Comparison of ENCODE assay signal across 8 cellular contexts in genomic region chr6:28266962-28267694, GRCh38. TPM values are rescaled to one million over a fixed set of nuclear protein-coding genes. Genes with fewer than 3 reads are reported as not detected.
DNase-seq lines count a peak whose midpoint lies in the region; ATAC-seq and TF ChIP-seq lines count a peak whose summit lies in the region.

Gene ZSCAN26, plus strand, starts transcription at chr6:28267143. Its CDS starts 4,777 bp downstream, at chr6:28271920.

- H3K9me3 ChIP-seq in heart right ventricle, result no peaks in the 10 kb centered on the region

- in situ Hi-C loops in GM13976 (cut with MboI; ENCODE audit: low sequenced_read_pairs, unreplicated experiment), result no loop called here

- intact Hi-C loops in heart right ventricle (cut with DNase I) (loop anchor here in 5 of 10 donors (1.0 to 10.0 kb wide), 7 partner anchors 8 to 130 kb away; partner anchors contain the start of genes ZSCAN31 (in 2 of the 5), NKAPL (in 1 of the 5) and ZKSCAN4 (in 1 of the 5)), posterior cingulate gyrus (cut with DNase I) (loop anchor here (5.0 to 10.0 kb wide), 2 partner anchors 65 to 182 kb away; partner anchors contain the start of gene ZNF165)

- no peak within 1 kb of the TSS for H3K4me3 Mint-ChIP-seq in type B pancreatic cell

- peak; percentile 79 for DNase-seq in GM13976 (ENCODE audit: low spot score)
- DNase-seq in NCI-H1417 treated with DMSO at 0.1 percent for 48 hours (lab: John Stamatoyannopoulos, UW), result peak; percentile 27
- DNase-seq in SW480 (ENCODE audit: low spot score), result peak; percentile 76
- peak; percentile 66 for DNase-seq in amniotic stem cell (lab: John Stamatoyannopoulos, UW)
- DNase-seq in heart right ventricle, result peak; percentile 87 to 91
- DNase-seq in posterior cingulate gyrus, result peak; percentile 74 to 97 (median 82)
- DNase-seq in type B pancreatic cell (ENCODE audit: extremely low spot score, unreplicated experiment), result peak; percentile 75

- no peaks in the 10 kb centered on the region for H3K4me1 Mint-ChIP-seq in type B pancreatic cell (ENCODE audit: unreplicated experiment)

- peaks cover 18% of the 10 kb centered on the region for H3K27me3 Mint-ChIP-seq in type B pancreatic cell

- no peaks in the 10 kb centered on the region for H3K36me3 Mint-ChIP-seq in type B pancreatic cell

- 0 to 1% methylated on average over 32 of the region's 32 CpGs for WGBS in heart right ventricle, 2 donors

- no peaks in the 10 kb centered on the region for H3K27me3 ChIP-seq in heart right ventricle

- peaks cover 0 to 37% (median 18%) of the 10 kb centered on the region in 9 donors for H3K4me1 ChIP-seq in heart right ventricle

- no peak within 1 kb of the TSS for H3K27ac Mint-ChIP-seq in type B pancreatic cell

- H3K27ac ChIP-seq in heart right ventricle, result peak within 1 kb of the TSS; percentile 67 to 97 (median 84)

- H3K9me3 Mint-ChIP-seq in type B pancreatic cell, result no peaks in the 10 kb centered on the region

- ATAC-seq in HG02798 (IDR thresholded peaks at IDR 0.05; ENCODE audit: poor library complexity, unreplicated experiment) (peak; percentile 93), heart right ventricle (peak; percentile 95 to 99 (median 98))

- TF ChIP-seq CTCF in GM13976 (IDR thresholded peaks at IDR 0.05; ENCODE audit: borderline replicate concordance, control extremely low read depth, extremely low read depth, insufficient read depth, missing control alignments) (no peak), heart right ventricle (IDR thresholded peaks at IDR 0.05) (no peak), type B pancreatic cell (conservative IDR thresholded peaks at IDR 0.05) (no peak)

- peak within 1 kb of the TSS; percentile 48 to 90 (median 80) for H3K4me3 ChIP-seq in heart right ventricle

- H3K36me3 ChIP-seq in heart right ventricle, result peaks cover 0 to 14% (median 5%) of the 10 kb centered on the region in 9 donors

RNA-seq across cellular contexts. Expression of gene ZSCAN26, which starts in this region (rescaled TPM):
- total RNA-seq in heart right ventricle (10 to 100 TPM in 9 of 10 donors, 1 to 10 TPM in 1; 8.9 to 17.8 (median 12.8) TPM), type B pancreatic cell (ENCODE audit: low replicate concordance) (10.9 and 16.7 TPM in 2 replicates)
- polyA plus RNA-seq in heart right ventricle, result 10 to 100 TPM in 1 of 2 donors, 1 to 10 TPM in 1; 7.5 to 12.7 TPM

Comparison
In these comparisons a context has a peak if more than half of its experiments do, and no peak if none do; other contexts are left out.
1. Peak in every context shown above with its lines: DNase-seq, ATAC-seq, H3K4me3 ChIP-seq and H3K27ac ChIP-seq.
2. DNase-seq: peak in every context shown above with its lines; median percentile 89 in heart right ventricle; 82 in posterior cingulate gyrus; 79 in GM13976; 76 in SW480; 75 in type B pancreatic cell; 66 in amniotic stem cell; 27 in NCI-H1417 treated with DMSO at 0.1 percent for 48 hours.